ENCODE assay signal across 23 cellular contexts in genomic region chr3:147846854-147847453, GRCh38.
DNase-seq lines count a peak whose midpoint lies in the region; ATAC-seq and TF ChIP-seq lines count a peak whose summit lies in the region.
"Had no signal": no experiment of that assay in that cellular context is flagged by ENCODE, and none has a peak within 500 bp of the region (broad histone marks: within the 10 kb centered on the region; RNA-seq: fewer than 3 reads in every experiment).

No MANE protein-coding gene starts in this region.

- H3K4me3 ChIP-seq in HAP-1: no peak overlapping the region
- no peak overlapping the region for H3K4me3 ChIP-seq in endodermal cell (ENCODE audit: low read length)
- no peak overlapping the region for H3K4me3 ChIP-seq in neural progenitor cell
- H3K4me3 ChIP-seq: A549, GM12878, GM23338 had no signal

- H3K9me3 ChIP-seq in HAP-1: no peaks in the 10 kb centered on the region
- no peaks in the 10 kb centered on the region for H3K9me3 ChIP-seq in endodermal cell (ENCODE audit: control insufficient read depth, low read length)
- no peaks in the 10 kb centered on the region for H3K9me3 ChIP-seq in neural progenitor cell (ENCODE audit: low read depth)
- H3K9me3 ChIP-seq: A549, BE2C had no signal

- H3K79me2 ChIP-seq in neural progenitor cell (ENCODE audit: low read depth): no peaks in the 10 kb centered on the region

- H3K36me3 Mint-ChIP-seq in endodermal cell (ENCODE audit: low read depth) (no peaks in the 10 kb centered on the region), neural progenitor cell (peaks cover 11% of the 10 kb centered on the region)
- H3K36me3 Mint-ChIP-seq: CD4-positive, CD25-positive, alpha-beta regulatory T cell; CD8-positive, alpha-beta memory T cell had no signal

- peak; percentile 8 to 41 for DNase-seq in HAP-1 (ENCODE audit: low spot score in 2 of 2)
- peak; percentile 58 for DNase-seq in NCI-H82 treated with DMSO at 0.1 percent for 48 hours (lab: John Stamatoyannopoulos, UW; ENCODE audit: unreplicated experiment)
- DNase-seq in endodermal cell: no peak
- peak; percentile 77 for DNase-seq in neural progenitor cell (ENCODE audit: low spot score)
- DNase-seq in islet precursor cell: no peak
- DNase-seq in posterior vena cava (ENCODE audit: low spot score): no peak
- DNase-seq: BE2C; C1 segment of cervical spinal cord; CD4-positive, CD25-positive, alpha-beta regulatory T cell; CD8-positive, alpha-beta memory T cell; COR-L47; DMS 273 treated with DMSO at 0.1 percent for 48 hours; DMS53; DND-41; EL; H7 had no signal

- H3K4me3 Mint-ChIP-seq in endodermal cell: no peak overlapping the region
- H3K4me3 Mint-ChIP-seq in neural progenitor cell: no peak overlapping the region
- H3K4me3 Mint-ChIP-seq: CD4-positive, CD25-positive, alpha-beta regulatory T cell; CD8-positive, alpha-beta memory T cell; GM23338; IgD-negative memory B cell had no signal

- no peaks in the 10 kb centered on the region for H3K27me3 Mint-ChIP-seq in endodermal cell (ENCODE audit: insufficient read depth)
- H3K27me3 Mint-ChIP-seq in neural progenitor cell (ENCODE audit: insufficient read depth, low read depth): peaks cover 6% of the 10 kb centered on the region
- H3K27me3 Mint-ChIP-seq: CD4-positive, CD25-positive, alpha-beta regulatory T cell; CD8-positive, alpha-beta memory T cell; IgD-negative memory B cell had no signal

- intact Hi-C loops in posterior vena cava (cut with DNase I): no loop called here

- H3K4me1 Mint-ChIP-seq in endodermal cell (peaks cover 4% of the 10 kb centered on the region), neural progenitor cell (peaks cover 37% of the 10 kb centered on the region)
- H3K4me1 Mint-ChIP-seq: CD4-positive, CD25-positive, alpha-beta regulatory T cell; CD8-positive, alpha-beta memory T cell; GM23338; IgD-negative memory B cell had no signal

- ATAC-seq in GM21390 (IDR thresholded peaks at IDR 0.05; ENCODE audit: unreplicated experiment): no peak
- ATAC-seq: A549, GM23338, HepG2 had no signal

- no peaks in the 10 kb centered on the region for H3K36me3 ChIP-seq in HAP-1 (replicated peaks)
- no peaks in the 10 kb centered on the region for H3K36me3 ChIP-seq in endodermal cell (ENCODE audit: control insufficient read depth, insufficient read depth, low read length)
- no peaks in the 10 kb centered on the region for H3K36me3 ChIP-seq in neural progenitor cell
- H3K36me3 ChIP-seq: BE2C had no signal

- H3K4me1 ChIP-seq in HAP-1: no peaks in the 10 kb centered on the region
- peaks cover under 1% of the 10 kb centered on the region for H3K4me1 ChIP-seq in endodermal cell (ENCODE audit: control insufficient read depth, insufficient read depth, low read length)
- peaks cover 16% of the 10 kb centered on the region for H3K4me1 ChIP-seq in neural progenitor cell
- H3K4me1 ChIP-seq: A549, BE2C had no signal

- H3K27me3 ChIP-seq in HAP-1 (ENCODE audit: low read depth): no peaks in the 10 kb centered on the region
- no peaks in the 10 kb centered on the region for H3K27me3 ChIP-seq in endodermal cell (ENCODE audit: control insufficient read depth, insufficient read depth, low read length, poor library complexity, severe bottlenecking)
- H3K27me3 ChIP-seq in neural progenitor cell: peaks cover 55% of the 10 kb centered on the region
- H3K27me3 ChIP-seq: BE2C had no signal

- H3K9ac ChIP-seq in endodermal cell (ENCODE audit: extremely low read depth, low read length, poor library complexity, severe bottlenecking): no peak overlapping the region
- no peak overlapping the region for H3K9ac ChIP-seq in neural progenitor cell

- in situ Hi-C loops in HAP-1 (cut with MboI; ENCODE audit: low sequenced_read_pairs): no loop called here

- H3K9me3 Mint-ChIP-seq in endodermal cell (no peaks in the 10 kb centered on the region), neural progenitor cell (peaks cover 18% of the 10 kb centered on the region)
- H3K9me3 Mint-ChIP-seq: GM23338 had no signal

- TF ChIP-seq CTCF in endodermal cell (conservative IDR thresholded peaks at IDR 0.05): no peak
- TF ChIP-seq CTCF in neural progenitor cell (IDR thresholded peaks at IDR 0.05): no peak

- no peaks in the 10 kb centered on the region for H3F3A ChIP-seq in neural progenitor cell (ENCODE audit: low read depth)

- H4K20me1 ChIP-seq in neural progenitor cell (ENCODE audit: low read depth): no peaks in the 10 kb centered on the region

- H3K27ac ChIP-seq in endodermal cell (ENCODE audit: low read depth, low read length) (peak overlapping the region; percentile 15), neural progenitor cell (no peak overlapping the region)
- H3K27ac ChIP-seq: 22Rv1, A549 had no signal

- WGBS in endodermal cell (ENCODE audit: insufficient coverage in 1 of 2, insufficient read length in 1 of 2), 2 experiments: 66 to 80% methylated on average over 2 to 3 of the region's 3 CpGs

- H2AFZ ChIP-seq in neural progenitor cell (replicated peaks): no peak overlapping the region
- H2AFZ ChIP-seq: GM23338 had no signal

- H3K27ac Mint-ChIP-seq in endodermal cell (no peak overlapping the region), neural progenitor cell (peak overlapping the region; percentile 95)
- H3K27ac Mint-ChIP-seq: CD4-positive, CD25-positive, alpha-beta regulatory T cell; CD8-positive, alpha-beta memory T cell; GM23338; IgD-negative memory B cell had no signal

- H3K4me2 ChIP-seq in neural progenitor cell: peak overlapping the region; percentile 43
- H3K4me2 ChIP-seq: A549, GM23338 had no signal

Comparison
In these comparisons a context has a peak if more than half of its experiments do, and no peak if none do; other contexts are left out.
1. DNase-seq: peak in HAP-1 (2 of 2), NCI-H82 treated with DMSO at 0.1 percent for 48 hours (single experiment) and neural progenitor cell (single experiment); none in endodermal cell (single experiment), islet precursor cell (single experiment) and posterior vena cava (single experiment).